Comparison of ENCODE assay signal across 26 cellular contexts in genomic region chrX:10423716-10424115, GRCh38.
"Had no signal": no experiment of that assay in that cellular context is flagged by ENCODE, and none has a peak within 500 bp of the region (broad histone marks: within the 10 kb centered on the region; RNA-seq: fewer than 3 reads in every experiment).

No MANE protein-coding gene starts in this region.

- H3K9me3 Mint-ChIP-seq: T-helper 1 cell treated with Interleukin-12 subunit alpha and Interleukin-12 subunit beta and Interleukin-4 antibody, amounts not matched to agents 30 μg/mL and 1 μg/mL, for 36 hours had no signal

- H3K27ac Mint-ChIP-seq: IgD-negative memory B cell; T-cell; T-helper 1 cell treated with Interleukin-12 subunit alpha and Interleukin-12 subunit beta and Interleukin-4 antibody, amounts not matched to agents 30 μg/mL and 1 μg/mL, for 36 hours had no signal

- H3K36me3 Mint-ChIP-seq: T-cell had no signal

- H3K4me2 ChIP-seq: SK-N-SH had no signal

- H3K9me3 ChIP-seq: MG63, SK-N-SH had no signal

- H3K27me3 Mint-ChIP-seq: IgD-negative memory B cell had no signal

- H3K4me3 ChIP-seq: MG63 had no signal

- DNase-seq: KBM-7, MG63, NCI-H1092, NCI-H1105 treated with DMSO at 0.1 percent for 48 hours, NCI-H1417 treated with DMSO at 0.1 percent for 48 hours, NCI-H146, NCI-H1694 treated with DMSO at 0.1 percent for 48 hours, NCI-H1930, NCI-H2081, NCI-H2107, NCI-H2171, NCI-H226, NCI-H446, NCI-H524 treated with DMSO at 0.1 percent for 48 hours, NCI-H69, NCI-H774, SHP77, SK-N-SH, SW 1271, T-cell had no signal

- ATAC-seq: T-cell had no signal

- H3K4me1 Mint-ChIP-seq: IgD-negative memory B cell, T-cell had no signal

- H3K4me3 Mint-ChIP-seq: IgD-negative memory B cell; T-cell; T-helper 1 cell treated with Interleukin-12 subunit alpha and Interleukin-12 subunit beta and Interleukin-4 antibody, amounts not matched to agents 30 μg/mL and 1 μg/mL, for 36 hours had no signal

- H3K9ac ChIP-seq: SK-N-SH had no signal

- FAIRE-seq: HTR-8/SVneo, RCC 7860 had no signal

- H3K27me3 ChIP-seq: MG63 had no signal

- H3K36me3 ChIP-seq: MG63 had no signal

- H3K27ac ChIP-seq: HL-60, RWPE1 had no signal
